ENCODE assay signal across 4 cellular contexts in genomic region chr17:19077397-19077796, GRCh38. TPM values are rescaled to one million over a fixed set of nuclear protein-coding genes. Genes with fewer than 3 reads are reported as not detected.
"Had no signal": no experiment of that assay in that cellular context is flagged by ENCODE, and none has a peak within 500 bp of the region (broad histone marks: within the 10 kb centered on the region; RNA-seq: fewer than 3 reads in every experiment).

No MANE protein-coding gene starts in this region.

RNA-seq across cellular contexts. Expression of gene GRAP, which starts 30.6 kb away (rescaled TPM):
- total RNA-seq: LHCN-M2, NCI-H460 had no signal

RNA-seq across cellular contexts. Expression of gene GRAPL, which starts 50.0 kb away (rescaled TPM):
- total RNA-seq: astrocyte, body of pancreas, LHCN-M2, NCI-H460 had no signal
